In genomic region chr20:53589341-53590065, GRCh38 we compare ENCODE assay signal across 8 cellular contexts. TPM values are rescaled to one million over a fixed set of nuclear protein-coding genes. Genes with fewer than 3 reads are reported as not detected.
DNase-seq lines count a peak whose midpoint lies in the region; ATAC-seq, FAIRE-seq and TF ChIP-seq lines count a peak whose summit lies in the region.
"Not testable (repeated sequence)": the region's sequence is repeated elsewhere in the genome, so short reads cannot be mapped to it uniquely, and the experiment has no call there.

No MANE protein-coding gene starts in this region.

- H4K20me1 ChIP-seq in DOHH2 (ENCODE audit: control insufficient read depth, insufficient read depth, low read depth, low read length); HepG2 (ENCODE audit: insufficient read depth, low read length): not testable (repeated sequence)

- peak overlapping the region; percentile 92 for H3K4me3 ChIP-seq in DOHH2 (ENCODE audit: low read length)
- H3K4me3 ChIP-seq in LNCaP clone FGC (ENCODE audit: low read depth, low read length): peak overlapping the region; percentile 74
- peak overlapping the region; percentile 16 for H3K4me3 ChIP-seq in epithelial cell of esophagus (ENCODE audit: low read length)
- peak overlapping the region; percentile 36 to 57 (median 47); a peak in 5 of 6 replicates for H3K4me3 ChIP-seq in HepG2 (replicated peaks in 1 of 3; ENCODE audit: insufficient read depth in 1 of 3, low read depth in 2 of 3, low read length in 3 of 3)
- peak overlapping the region; percentile 92 for H3K4me3 ChIP-seq in parathyroid adenoma (ENCODE audit: low read depth, low read length)

- BruUV-seq in HepG2 (replicated peaks; lab: Mats Ljungman, UMichigan): not testable (repeated sequence)

- H3K36me3 Mint-ChIP-seq in T-helper 1 cell treated with Interleukin-12 subunit alpha and Interleukin-12 subunit beta and Interleukin-4 antibody, amounts not matched to agents 30 μg/mL and 1 μg/mL, for 36 hours (ENCODE audit: low read depth): peaks cover 26% of the 10 kb centered on the region
- not testable (repeated sequence) for H3K36me3 Mint-ChIP-seq in activated naive CD8-positive, alpha-beta T cell; type B pancreatic cell

- TF ChIP-seq POLR2A in HepG2 (IDR thresholded peaks at IDR 0.05; ENCODE audit: insufficient read depth in 1 of 2, low read depth in 2 of 2, low read length in 2 of 2): not testable (repeated sequence)

- H3K79me2 ChIP-seq in DOHH2 (ENCODE audit: control insufficient read depth, low read length): peaks cover 91% of the 10 kb centered on the region
- H3K79me2 ChIP-seq in HepG2 (ENCODE audit: insufficient read depth, low read length): peaks cover 84% of the 10 kb centered on the region
- peaks cover 40% of the 10 kb centered on the region for H3K79me2 ChIP-seq in parathyroid adenoma

- intact Hi-C loops in HepG2 (cut with micrococcal nuclease; ENCODE audit: unreplicated experiment): not testable (repeated sequence)

- peaks cover 47% of the 10 kb centered on the region for H3K4me1 Mint-ChIP-seq in T-helper 1 cell treated with Interleukin-12 subunit alpha and Interleukin-12 subunit beta and Interleukin-4 antibody, amounts not matched to agents 30 μg/mL and 1 μg/mL, for 36 hours (ENCODE audit: low read depth)
- peaks cover 60% of the 10 kb centered on the region for H3K4me1 Mint-ChIP-seq in activated naive CD8-positive, alpha-beta T cell (ENCODE audit: low read depth)
- peaks cover 39% of the 10 kb centered on the region for H3K4me1 Mint-ChIP-seq in type B pancreatic cell (ENCODE audit: unreplicated experiment)

- not testable (repeated sequence) for TF ChIP-seq CTCF in DOHH2 (IDR thresholded peaks at IDR 0.05; ENCODE audit: low read depth, low read length, poor library complexity, severe bottlenecking); LNCaP clone FGC (IDR thresholded peaks at IDR 0.05; ENCODE audit: control insufficient read depth, extremely low read depth, insufficient read depth); epithelial cell of esophagus (IDR thresholded peaks at IDR 0.05; ENCODE audit: insufficient read depth, low read depth, low read length, missing control alignments); HepG2 (CRISPR knock-in tag; IDR thresholded peaks at IDR 0.05); parathyroid adenoma (IDR thresholded peaks at IDR 0.05); type B pancreatic cell (conservative IDR thresholded peaks at IDR 0.05)

- H3F3A ChIP-seq in DOHH2 (ENCODE audit: control insufficient read depth, insufficient read depth): peaks cover 20% of the 10 kb centered on the region

- POLR2A ChIA-PET in HepG2 (lab: Yijun Ruan, JAX): interaction anchor here (1.0 to 9.2 kb wide), 3 partner anchors 8 to 241 kb away, joined by 3 to 164 read pairs (median 5); no protein-coding TSS in a partner anchor

- 17% methylated on average over 12 of the region's 12 CpGs for WGBS in HepG2 (ENCODE audit: low lambda C conversion rate)

- peak overlapping the region; percentile 89 for H3K9ac ChIP-seq in HepG2 (ENCODE audit: insufficient read depth, low read depth, low read length)
- not testable (repeated sequence) for H3K9ac ChIP-seq in parathyroid adenoma

- not testable (repeated sequence) for H3K27me3 ChIP-seq in DOHH2 (ENCODE audit: control insufficient read depth, low read length); HepG2 (ENCODE audit: control insufficient read depth in 1 of 2, insufficient read depth in 2 of 2, low read length in 2 of 2); parathyroid adenoma (ENCODE audit: control insufficient read depth, insufficient read depth, low read length)

- H3K9me2 ChIP-seq in DOHH2 (replicated peaks; ENCODE audit: control insufficient read depth, low read length): not testable (repeated sequence)

- not testable (repeated sequence) for H3K27me3 Mint-ChIP-seq in T-helper 1 cell treated with Interleukin-12 subunit alpha and Interleukin-12 subunit beta and Interleukin-4 antibody, amounts not matched to agents 30 μg/mL and 1 μg/mL, for 36 hours (ENCODE audit: low read depth); activated naive CD8-positive, alpha-beta T cell; type B pancreatic cell

- in situ Hi-C loops in HepG2 (cut with HindIII; ENCODE audit: extremely low pct_ligation_motif_present, low pct_unique_long_range_greater_than_20kb): not testable (repeated sequence)

- not testable (repeated sequence) for FAIRE-seq in HepG2 (lab: Jason Lieb, UNC)

- peak overlapping the region; percentile 95 for H3K4me2 ChIP-seq in DOHH2 (ENCODE audit: low read length)
- H3K4me2 ChIP-seq in HepG2 (ENCODE audit: low read depth, low read length): peak overlapping the region; percentile 76
- H3K4me2 ChIP-seq in parathyroid adenoma (ENCODE audit: low read length): peak overlapping the region; percentile 56

- DNase-seq in LNCaP clone FGC (ENCODE audit: low read depth); epithelial cell of esophagus (ENCODE audit: low read depth); HepG2 (ENCODE audit: low spot score); type B pancreatic cell (ENCODE audit: extremely low spot score, unreplicated experiment): not testable (repeated sequence)

- not testable (repeated sequence) for H2AFZ ChIP-seq in HepG2 (ENCODE audit: low read length); parathyroid adenoma

- TF ChIP-seq RAD21 in HepG2 (CRISPR knock-in tag; IDR thresholded peaks at IDR 0.05): not testable (repeated sequence)

- peak overlapping the region; percentile 88 for H3K4me3 Mint-ChIP-seq in T-helper 1 cell treated with Interleukin-12 subunit alpha and Interleukin-12 subunit beta and Interleukin-4 antibody, amounts not matched to agents 30 μg/mL and 1 μg/mL, for 36 hours
- H3K4me3 Mint-ChIP-seq in activated naive CD8-positive, alpha-beta T cell: peak overlapping the region; percentile 98
- H3K4me3 Mint-ChIP-seq in type B pancreatic cell: peak overlapping the region; percentile 97

- H3K9me3 Mint-ChIP-seq in T-helper 1 cell treated with Interleukin-12 subunit alpha and Interleukin-12 subunit beta and Interleukin-4 antibody, amounts not matched to agents 30 μg/mL and 1 μg/mL, for 36 hours; activated naive CD8-positive, alpha-beta T cell (ENCODE audit: low read depth); type B pancreatic cell: not testable (repeated sequence)

- peak overlapping the region; percentile 98 for H3K27ac Mint-ChIP-seq in T-helper 1 cell treated with Interleukin-12 subunit alpha and Interleukin-12 subunit beta and Interleukin-4 antibody, amounts not matched to agents 30 μg/mL and 1 μg/mL, for 36 hours
- peak overlapping the region; percentile 100 for H3K27ac Mint-ChIP-seq in activated naive CD8-positive, alpha-beta T cell
- H3K27ac Mint-ChIP-seq in type B pancreatic cell: peak overlapping the region; percentile 98

- not testable (repeated sequence) for TF ChIP-seq EP300 in HepG2 (IDR thresholded peaks at IDR 0.05; ENCODE audit: low read depth in 2 of 2, low read length in 2 of 2); HepG2 (CRISPR knock-in tag; IDR thresholded peaks at IDR 0.05; ENCODE audit: borderline replicate concordance)

- H3K4me1 ChIP-seq in DOHH2 (ENCODE audit: control insufficient read depth, low read length) (peaks cover 65% of the 10 kb centered on the region), HepG2 (ENCODE audit: insufficient read depth, low read length) (peaks cover 59% of the 10 kb centered on the region), parathyroid adenoma (peaks cover 24% of the 10 kb centered on the region)

- CTCF ChIA-PET in HepG2 (lab: Yijun Ruan, JAX; ENCODE audit: low intra/inter-chr PET ratio, low total read pairs): not testable (repeated sequence)

- H3K36me3 ChIP-seq in DOHH2 (ENCODE audit: control insufficient read depth, low read length): peaks cover 15% of the 10 kb centered on the region
- H3K36me3 ChIP-seq in HepG2 (replicated peaks in 1 of 2; ENCODE audit: control insufficient read depth in 1 of 2, insufficient read depth in 2 of 2, low read length in 2 of 2); parathyroid adenoma (ENCODE audit: control insufficient read depth, insufficient read depth, low read length): not testable (repeated sequence)

- H3K27ac ChIP-seq in DOHH2 (ENCODE audit: low read depth, low read length): peak overlapping the region; percentile 95
- H3K27ac ChIP-seq in HepG2 (ENCODE audit: extremely low read length, insufficient read depth, low read length): peak overlapping the region; percentile 39
- H3K27ac ChIP-seq in parathyroid adenoma: peak overlapping the region; percentile 97

- H3K9me3 ChIP-seq in DOHH2 (ENCODE audit: control insufficient read depth, insufficient read depth, low read length); HepG2 (ENCODE audit: low read length); parathyroid adenoma (ENCODE audit: control insufficient read depth, low read length): not testable (repeated sequence)

- not testable (repeated sequence) for ATAC-seq in HepG2

RNA-seq across cellular contexts. Expression of gene ZNF217, which starts 4.1 kb away (rescaled TPM):
- total RNA-seq in HepG2 (2016; rRNA removed; fragmentation: Illumina TruSeq; extraction: Trizol) (29.8 and 65.0 TPM in 2 replicates), type B pancreatic cell (ENCODE audit: low replicate concordance) (32.8 and 78.1 TPM in 2 replicates)
- total RNA-seq in HepG2 (2016; cell fraction: cytosol; rRNA removed; fragmentation: Illumina TruSeq; extraction: Trizol; ENCODE audit: low read depth): 3.8 and 3.9 TPM in 2 replicates
- 30.1 and 52.5 TPM in 2 replicates for total RNA-seq in HepG2 (2016; cell fraction: insoluble cytoplasmic fraction; rRNA removed; fragmentation: Illumina TruSeq; extraction: Trizol)
- 17.5 and 18.9 TPM in 2 replicates for total RNA-seq in HepG2 (2016; cell fraction: membrane; rRNA removed; fragmentation: Illumina TruSeq; extraction: Trizol)
- total RNA-seq in HepG2 (2016; cell fraction: nucleus; rRNA removed; fragmentation: Illumina TruSeq; extraction: Trizol): 46.4 and 49.3 TPM in 2 replicates
- 22.3 and 23.7 TPM in 2 replicates for polyA plus RNA-seq in HepG2 (2011; rRNA removed)
- polyA plus RNA-seq in HepG2 (2011; cell fraction: cytosol; rRNA removed): 16.1 and 20.6 TPM in 2 replicates
- polyA plus RNA-seq in HepG2 (2011; cell fraction: nucleus; rRNA removed): 28.1 and 34.2 TPM in 2 replicates
- 30.6 and 41.2 TPM in 2 replicates for polyA plus RNA-seq in HepG2 (2012)
- polyA plus RNA-seq in HepG2 (2016; cell fraction: cytosol; fragmentation: Illumina TruSeq; extraction: Trizol; ENCODE audit: low read depth): 0.85 and 1.1 TPM in 2 replicates
- 50.4 and 54.5 TPM in 2 replicates for polyA plus RNA-seq in HepG2 (2016; cell fraction: insoluble cytoplasmic fraction; fragmentation: Illumina TruSeq; extraction: Trizol; ENCODE audit: low read depth)
- polyA plus RNA-seq in HepG2 (2016; cell fraction: membrane; fragmentation: Illumina TruSeq; extraction: Trizol; ENCODE audit: low read depth): 5.7 and 6.3 TPM in 2 replicates
- polyA plus RNA-seq in HepG2 (2016; cell fraction: nucleus; fragmentation: Illumina TruSeq; extraction: Trizol; ENCODE audit: insufficient read depth, low read depth): 66.7 and 71.5 TPM in 2 replicates
- 13.5 and 82.3 TPM in 2 replicates for polyA minus RNA-seq in HepG2 (2011; rRNA and poly(A)+ RNA removed; ENCODE audit: low replicate concordance)
- polyA minus RNA-seq in HepG2 (2011; cell fraction: cytosol; rRNA and poly(A)+ RNA removed): 62.7 and 65.9 TPM in 2 replicates
- polyA minus RNA-seq in HepG2 (2011; cell fraction: nucleus; rRNA and poly(A)+ RNA removed): 63.2 and 86.3 TPM in 2 replicates

Comparison
In these comparisons a context has a peak if more than half of its experiments do, and no peak if none do; other contexts are left out.
1. H3K27ac ChIP-seq: peak in every context shown above with its lines; median percentile 97 in parathyroid adenoma; 95 in DOHH2; 39 in HepG2.
2. H3K4me3 ChIP-seq: peak in every context shown above with its lines; median percentile 92 in DOHH2; 92 in parathyroid adenoma; 74 in LNCaP clone FGC; 47 in HepG2; 16 in epithelial cell of esophagus.